8 cellular contexts compared by ENCODE assay signal in genomic region chr17:4939554-4939803, GRCh38. TPM values are rescaled to one million over a fixed set of nuclear protein-coding genes. Genes with fewer than 3 reads are reported as not detected.
A peak's percentile ranks its signal among the peaks of the same experiment; 100 is the strongest.
DNase-seq lines count a peak whose midpoint lies in the region; ATAC-seq, FAIRE-seq and TF ChIP-seq lines count a peak whose summit lies in the region.

No MANE protein-coding gene starts in this region.

- TF ChIP-seq POLR2A in suprapubic skin (IDR thresholded peaks at IDR 0.05), result no peak

- no peak for FAIRE-seq in RCC 7860 (lab: Jason Lieb, UNC)

- WGBS in suprapubic skin, result 1% methylated on average over 16 of the region's 16 CpGs

- no peaks in the 10 kb centered on the region for H3K9me3 Mint-ChIP-seq in activated naive CD4-positive, alpha-beta T cell treated with anti-CD3 and anti-CD28 coated beads, Interleukin-2, amount 50 U/mL, for 72 hours

- H3K4me3 ChIP-seq in suprapubic skin, result peak overlapping the region; percentile 68

- no peak for DNase-seq in activated naive CD4-positive, alpha-beta T cell treated with anti-CD3 and anti-CD28 coated beads, Interleukin-2, amount 50 U/mL, for 72 hours (ENCODE audit: low spot score in 2 of 2)
- DNase-seq in iPS-NIHi7 (ENCODE audit: extremely low spot score) (peak; percentile 26), suprapubic skin (ENCODE audit: low spot score in 2 of 2) (peak in 1 of 2 donors; percentile 84), NCI-H1436 treated with DMSO at 0.1 percent for 48 hours (lab: John Stamatoyannopoulos, UW) (no peak), OCI-M2 (lab: John Stamatoyannopoulos, UW; ENCODE audit: unreplicated experiment) (no peak), RCC 7860 (ENCODE audit: low spot score) (no peak)

- TF ChIP-seq CTCF in suprapubic skin (IDR thresholded peaks at IDR 0.05), result no peak

- peak overlapping the region; percentile 93 to 98 for H3K27ac Mint-ChIP-seq in activated naive CD4-positive, alpha-beta T cell treated with anti-CD3 and anti-CD28 coated beads, Interleukin-2, amount 50 U/mL, for 72 hours

- TF ChIP-seq EP300 in suprapubic skin (IDR thresholded peaks at IDR 0.05), result no peak

- H3K4me1 ChIP-seq in suprapubic skin, result peaks cover 54% of the 10 kb centered on the region

- peak overlapping the region; percentile 96 for H3K27ac ChIP-seq in suprapubic skin

- peaks cover 49% of the 10 kb centered on the region for H3K36me3 ChIP-seq in suprapubic skin

- no peaks in the 10 kb centered on the region for H3K27me3 ChIP-seq in suprapubic skin

- ATAC-seq in GM18858 (IDR thresholded peaks at IDR 0.05; ENCODE audit: unreplicated experiment) (peak; percentile 1), HG02943 (IDR thresholded peaks at IDR 0.05; ENCODE audit: low read depth, unreplicated experiment) (peak; percentile 10)
- peak in 1 of 2 donors; percentile 0 for ATAC-seq in activated naive CD4-positive, alpha-beta T cell treated with anti-CD3 and anti-CD28 coated beads, Interleukin-2, amount 50 U/mL, for 72 hours

- H3K9me3 ChIP-seq in suprapubic skin, result no peaks in the 10 kb centered on the region

- peaks cover 43 to 57% of the 10 kb centered on the region in 2 donors for H3K36me3 Mint-ChIP-seq in activated naive CD4-positive, alpha-beta T cell treated with anti-CD3 and anti-CD28 coated beads, Interleukin-2, amount 50 U/mL, for 72 hours

RNA-seq across cellular contexts. Expression of gene SLC25A11, which starts 0.4 kb away (rescaled TPM):
- total RNA-seq in activated naive CD4-positive, alpha-beta T cell treated with anti-CD3 and anti-CD28 coated beads, Interleukin-2, amount 50 U/mL, for 72 hours, result 10 to 100 TPM; 69.4 to 89.1 TPM
- 10 to 100 TPM; 35.7 to 74.3 (median 41.6) TPM for total RNA-seq in suprapubic skin

RNA-seq across cellular contexts. Expression of gene RNF167, which starts 0.6 kb away (rescaled TPM):
- total RNA-seq in activated naive CD4-positive, alpha-beta T cell treated with anti-CD3 and anti-CD28 coated beads, Interleukin-2, amount 50 U/mL, for 72 hours, result 100 to 1,000 TPM; 188 to 241 TPM
- 100 to 1,000 TPM in 2 of 4 donors, 10 to 100 TPM in 2; 74.1 to 118 (median 99.4) TPM for total RNA-seq in suprapubic skin

RNA-seq across cellular contexts. Expression of gene GP1BA, which starts 7.4 kb away (rescaled TPM):
- not detected for total RNA-seq in activated naive CD4-positive, alpha-beta T cell treated with anti-CD3 and anti-CD28 coated beads, Interleukin-2, amount 50 U/mL, for 72 hours
- total RNA-seq in suprapubic skin, result not detected

RNA-seq across cellular contexts. Expression of gene PFN1, which starts 8.9 kb away (rescaled TPM):
- 1,000 to 10,000 TPM; 1,929 to 1,966 TPM for total RNA-seq in activated naive CD4-positive, alpha-beta T cell treated with anti-CD3 and anti-CD28 coated beads, Interleukin-2, amount 50 U/mL, for 72 hours
- 100 to 1,000 TPM; 392 to 756 (median 686) TPM for total RNA-seq in suprapubic skin

RNA-seq across cellular contexts. Expression of gene ENO3, which starts 11.4 kb away (rescaled TPM):
- total RNA-seq in activated naive CD4-positive, alpha-beta T cell treated with anti-CD3 and anti-CD28 coated beads, Interleukin-2, amount 50 U/mL, for 72 hours, result 10 to 100 TPM; 32.1 to 47.9 TPM
- 1 to 10 TPM; 2.0 to 4.2 (median 3.2) TPM for total RNA-seq in suprapubic skin
